Comparison of ENCODE assay signal across 8 cellular contexts in the genomic region with DNA sequence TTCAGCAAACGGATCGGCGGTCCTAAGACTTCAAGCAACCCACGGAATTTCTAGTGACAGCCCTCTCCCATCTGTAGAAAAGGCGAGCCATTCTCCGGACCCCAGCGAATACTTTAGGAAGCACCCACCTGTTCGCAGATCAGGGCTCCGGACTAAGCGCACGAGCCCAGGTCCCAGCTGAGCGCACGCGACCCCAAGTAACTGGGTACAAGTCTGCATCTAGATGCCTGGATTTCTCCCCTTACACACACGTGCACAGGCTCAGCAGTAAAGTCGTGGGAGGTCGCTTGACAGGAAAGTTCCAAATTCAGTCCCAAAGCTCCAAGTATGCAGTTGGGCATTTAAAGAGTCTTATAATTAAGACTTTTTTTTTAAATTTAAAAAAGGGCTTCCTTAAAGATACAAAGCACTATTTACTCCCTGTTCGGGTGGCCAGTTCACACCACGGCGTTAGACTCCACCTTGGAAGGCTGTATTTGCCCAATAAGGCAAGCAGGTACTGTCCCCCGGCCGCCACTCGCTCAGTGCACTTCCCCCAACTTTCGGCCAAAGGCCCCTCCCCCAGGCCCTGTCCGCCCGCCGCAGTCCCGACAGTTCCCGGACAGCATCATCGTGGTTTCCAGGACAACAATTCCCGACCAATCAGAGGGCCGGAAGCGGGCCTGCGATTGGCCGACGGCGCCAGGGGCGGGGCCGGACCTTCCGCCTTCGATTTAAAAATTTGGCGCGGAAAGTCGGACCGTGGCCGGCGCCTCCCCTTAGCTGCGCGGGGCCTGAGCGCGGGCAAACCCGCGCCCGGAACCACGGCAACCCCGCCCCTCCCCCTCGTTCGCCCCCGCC. TPM values are rescaled to one million over a fixed set of nuclear protein-coding genes. Genes with fewer than 3 reads are reported as not detected.
A peak's percentile ranks its signal among the peaks of the same experiment; 100 is the strongest.
DNase-seq lines count a peak whose midpoint lies in the region; ATAC-seq and TF ChIP-seq lines count a peak whose summit lies in the region.

Gene E2F8 (minus strand): TSS at position 526 of the 840 bp plus-strand sequence. CDS start 824 bp downstream, outside the sequence.

- peak within 1 kb of the TSS; percentile 62 for H3K27ac ChIP-seq in VCaP
- peak within 1 kb of the TSS; percentile 90 for H3K27ac ChIP-seq in mammary epithelial cell (ENCODE audit: insufficient read depth, low read depth, low read length)

- no peaks in the 10 kb centered on the region for H4K20me1 ChIP-seq in mammary epithelial cell (ENCODE audit: insufficient read depth, low read length)

- H2AFZ ChIP-seq in mammary epithelial cell (ENCODE audit: low read depth, low read length) = peak within 1 kb of the TSS; percentile 98

- ATAC-seq in GM18907 (IDR thresholded peaks at IDR 0.05; ENCODE audit: unreplicated experiment) (peak; percentile 92), HG03159 (IDR thresholded peaks at IDR 0.05; ENCODE audit: unreplicated experiment) (peak; percentile 85)

- in situ Hi-C loops in mammary epithelial cell (cut with MboI; ENCODE audit: low sequenced_read_pairs in 2 of 2) = no loop called here

- TF ChIP-seq CTCF in AG04449 (IDR thresholded peaks at IDR 0.05; ENCODE audit: insufficient read depth, low read length, missing control alignments) = no peak
- TF ChIP-seq CTCF in VCaP (conservative IDR thresholded peaks at IDR 0.05) = no peak
- TF ChIP-seq CTCF in mammary epithelial cell (conservative IDR thresholded peaks at IDR 0.05 in 1 of 2, IDR thresholded peaks at IDR 0.05 in 1 of 2; ENCODE audit: extremely low read depth in 1 of 2, insufficient read depth in 1 of 2, low read depth in 1 of 2, low read length in 2 of 2) = no peak

- POLR2A ChIA-PET in AG04449 (lab: Yijun Ruan, JAX) = no interaction called here

- intact Hi-C loops in mammary epithelial cell (cut with micrococcal nuclease) = loop anchor here (5.0 kb wide), 2 partner anchors 78 to 163 kb away; no protein-coding TSS in a partner anchor

- peak within 1 kb of the TSS; percentile 94 for H3K9ac ChIP-seq in mammary epithelial cell (ENCODE audit: insufficient read depth, low read length)

- CTCF ChIA-PET in AG04449 (lab: Yijun Ruan, JAX) = interaction anchor here (1.1 to 1.5 kb wide), 4 partner anchors 16 to 314 kb away, joined by 3 to 4 read pairs (median 4); no protein-coding TSS in a partner anchor
- CTCF ChIA-PET in mammary epithelial cell (lab: Charles Lee; ENCODE audit: low non-redundant PET) = no interaction called here

- H3K9me3 ChIP-seq in mammary epithelial cell (replicated peaks; ENCODE audit: insufficient read depth, low read length) = no peaks in the 10 kb centered on the region

- TSS peak; percentile 64 for BruUV-seq in mammary epithelial cell (replicated peaks; lab: Mats Ljungman, UMichigan)

- H3K4me2 ChIP-seq in mammary epithelial cell (ENCODE audit: insufficient read depth, low read depth, low read length) = peak within 1 kb of the TSS; percentile 93

- WGBS in mammary epithelial cell (ENCODE audit: low coverage, missing lambda C conversion rate) = 1% methylated on average over 27 of the region's 59 CpGs

- H3K4me3 ChIP-seq in AG04449 (ENCODE audit: low read depth, low read length) (peak within 1 kb of the TSS; percentile 84), mammary epithelial cell (replicated peaks in 1 of 3; ENCODE audit: insufficient read depth in 1 of 3, low read depth in 2 of 3, low read length in 3 of 3) (peak within 1 kb of the TSS; percentile 63 to 77 (median 77))

- DNase-seq in AG04449 (ENCODE audit: low read depth, low spot score) (peak; percentile 23), NCI-H2227 (lab: John Stamatoyannopoulos, UW; ENCODE audit: unreplicated experiment) (peak; percentile 98), mammary epithelial cell (peak; percentile 95), iPS-NIHi7 (ENCODE audit: extremely low spot score) (peak; percentile 99), smooth muscle cell of the brain vasculature (ENCODE audit: low read depth, low spot score) (peak; percentile 78)

- H3K36me3 ChIP-seq in mammary epithelial cell (ENCODE audit: insufficient read depth, low read length) = no peaks in the 10 kb centered on the region

- peaks cover 41% of the 10 kb centered on the region for H3K4me1 ChIP-seq in mammary epithelial cell (ENCODE audit: insufficient read depth, low read length)

- dilution Hi-C loops in mammary epithelial cell (cut with HindIII; ENCODE audit: low sequenced_read_pairs) = loop anchor here (10.0 kb wide), 1 partner anchor 484 kb away; no protein-coding TSS in a partner anchor

- H3K27me3 ChIP-seq in mammary epithelial cell (ENCODE audit: insufficient read depth, low read length) = no peaks in the 10 kb centered on the region

- H3K79me2 ChIP-seq in mammary epithelial cell (ENCODE audit: insufficient read depth, low read length) = peaks cover 10% of the 10 kb centered on the region

RNA-seq across cellular contexts. Expression of gene E2F8, which starts in this region (rescaled TPM):
- 1 to 10 TPM in 1 of 2 donors, under 1 TPM in 1; 0.17 to 3.4 TPM for total RNA-seq in mammary epithelial cell
- polyA plus RNA-seq in mammary epithelial cell = 3.1 TPM
- not detected for polyA minus RNA-seq in mammary epithelial cell

Comparison
In these comparisons a context has a peak if more than half of its experiments do, and no peak if none do; other contexts are left out.
1. Peak in every context shown above with its lines: DNase-seq, ATAC-seq, H3K4me3 ChIP-seq and H3K27ac ChIP-seq.
2. DNase-seq: peak in every context shown above with its lines; median percentile 99 in iPS-NIHi7; 98 in NCI-H2227; 95 in mammary epithelial cell; 78 in smooth muscle cell of the brain vasculature; 23 in AG04449.